Comparison of ENCODE assay signal across 27 cellular contexts in the genomic region with DNA sequence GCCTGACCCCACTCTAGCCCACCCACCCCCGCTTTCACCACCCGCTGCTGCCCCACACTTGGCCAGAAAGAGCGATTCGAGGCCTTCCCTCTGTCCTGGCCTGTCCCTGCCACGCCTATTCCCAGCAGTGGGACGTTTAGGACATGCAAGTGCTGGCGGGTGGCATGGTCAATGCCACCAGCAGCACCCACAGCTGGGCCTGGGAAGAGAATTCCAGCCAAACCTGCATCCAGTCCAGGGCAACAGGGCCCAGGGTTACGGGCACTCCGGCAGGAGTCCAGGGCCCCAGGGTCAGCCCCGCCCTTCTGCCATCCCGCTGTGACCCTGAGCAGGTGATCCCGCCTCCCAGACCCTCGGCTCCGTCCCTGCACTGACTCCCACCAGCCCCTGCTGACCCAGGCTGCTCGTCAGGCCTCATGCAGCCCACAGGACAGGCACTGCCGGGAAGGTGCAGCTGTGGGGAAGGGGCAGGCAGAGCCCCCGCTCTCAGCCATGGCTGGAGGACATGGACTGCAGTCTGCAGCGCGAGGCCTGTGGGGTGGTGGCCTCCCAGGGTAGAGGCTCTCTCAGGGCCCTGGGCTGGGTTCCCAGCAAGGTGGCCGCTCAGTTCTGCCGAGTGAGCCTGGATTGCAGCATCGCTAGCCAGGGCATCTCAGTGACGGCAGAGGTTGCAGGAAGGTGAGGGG. TPM values are rescaled to one million over a fixed set of nuclear protein-coding genes. Genes with fewer than 3 reads are reported as not detected.
DNase-seq lines count a peak whose midpoint lies in the region; ATAC-seq and TF ChIP-seq lines count a peak whose summit lies in the region.
"Had no signal": no experiment of that assay in that cellular context is flagged by ENCODE, and none has a peak within 500 bp of the region (broad histone marks: within the 10 kb centered on the region; RNA-seq: fewer than 3 reads in every experiment).

No MANE protein-coding gene starts in this region.

- H4K91ac ChIP-seq in IMR-90 (ENCODE audit: insufficient read depth, low read depth, low read length) (no peak overlapping the region), neuronal stem cell (ENCODE audit: low read depth, low read length, poor library complexity) (no peak overlapping the region)

- H2BK120ac ChIP-seq in IMR-90 (ENCODE audit: low read depth, low read length) (no peak overlapping the region), neuronal stem cell (ENCODE audit: low read depth, low read length) (no peak overlapping the region)

- H3K79me2 ChIP-seq in MM.1S (ENCODE audit: low read length): no peaks in the 10 kb centered on the region

- H3K4ac ChIP-seq in IMR-90 (ENCODE audit: low read depth, low read length) (no peak overlapping the region), neuronal stem cell (ENCODE audit: low read length) (no peak overlapping the region)

- no peaks in the 10 kb centered on the region for H3K36me3 Mint-ChIP-seq in activated naive CD4-positive, alpha-beta T cell treated with anti-CD3 and anti-CD28 coated beads, Interleukin-2, amount 10 ng/mL, durations not matched to agents 7 days and 5 days
- H3K36me3 Mint-ChIP-seq: CD8-positive, alpha-beta T cell; T-cell had no signal

- no peak overlapping the region for H2BK20ac ChIP-seq in IMR-90 (ENCODE audit: low read depth, low read length)

- CTCF ChIA-PET in IMR-90 (lab: Yijun Ruan, JAX): no interaction called here
- CTCF ChIA-PET in activated naive CD4-positive, alpha-beta T cell treated with anti-CD3 and anti-CD28 coated beads, Interleukin-2, amount 10 ng/mL, durations not matched to agents 7 days and 5 days (lab: Charles Lee): no interaction called here

- no peak overlapping the region for H2BK15ac ChIP-seq in IMR-90 (ENCODE audit: low read depth, low read length)
- H2BK15ac ChIP-seq in neuronal stem cell (ENCODE audit: low read length): no peak overlapping the region

- TF ChIP-seq CTCF in IMR-90 (conservative IDR thresholded peaks at IDR 0.05; ENCODE audit: low read depth, low read length): no peak
- TF ChIP-seq CTCF in MM.1S (IDR thresholded peaks at IDR 0.05; ENCODE audit: low read length): no peak

- DNase-seq in IMR-90 (no peak), left lobe of liver (ENCODE audit: low spot score) (peak; percentile 59), neuronal stem cell (ENCODE audit: low spot score) (no peak), middle frontal gyrus (ENCODE audit: extremely low spot score, low spot score) (no peak), MM.1S (no peak)
- no peak for DNase-seq in activated naive CD4-positive, alpha-beta T cell treated with anti-CD3 and anti-CD28 coated beads, Interleukin-2, amount 10 ng/mL, durations not matched to agents 7 days and 5 days
- no peak for DNase-seq in activated CD8-positive, alpha-beta memory T cell treated with anti-CD3 and anti-CD28 coated beads, Interleukin-2, amount 50 U/mL, for 48 hours
- DNase-seq: AML-193; Caco-2; CD8-positive, alpha-beta T cell; DMS 273 treated with DMSO at 0.1 percent for 48 hours; DMS79; GF-D8; GM23248; HCEC 1CT; KG1; MG63; NCI-H2029; NCI-H446; NCI-H524 treated with DMSO at 0.1 percent for 48 hours; NCI-H774; PC-3; Right ventricle myocardium superior had no signal

- no peak overlapping the region for H3K4me3 ChIP-seq in BLaER1 treated with 17β-estradiol and CSF1 and Interleukin-3, amounts not matched to agents 10 nM and 100 nM
- H3K4me3 ChIP-seq in IMR-90 (ENCODE audit: insufficient read depth, low read depth, low read length) (no peak overlapping the region), neuronal stem cell (ENCODE audit: low read length in 2 of 2) (no peak overlapping the region), MM.1S (ENCODE audit: low read length) (no peak overlapping the region)
- H3K4me3 ChIP-seq: GM23248, MG63 had no signal

- H2BK5ac ChIP-seq in IMR-90 (ENCODE audit: low read depth, low read length, poor library complexity, severe bottlenecking) (no peak overlapping the region), neuronal stem cell (ENCODE audit: low read length) (no peak overlapping the region)

- TF ChIP-seq RAD21 in IMR-90 (IDR thresholded peaks at IDR 0.05; ENCODE audit: low read length): no peak

- no peak overlapping the region for H3K23ac ChIP-seq in IMR-90 (ENCODE audit: low read depth, low read length)
- H3K23ac ChIP-seq in neuronal stem cell (ENCODE audit: low read depth, low read length, poor library complexity): no peak overlapping the region

- H3K4me3 Mint-ChIP-seq in activated naive CD4-positive, alpha-beta T cell treated with anti-CD3 and anti-CD28 coated beads, Interleukin-2, amount 10 ng/mL, durations not matched to agents 7 days and 5 days: no peak overlapping the region
- H3K4me3 Mint-ChIP-seq: CD8-positive, alpha-beta T cell; T-cell had no signal

- dilution Hi-C loops in IMR-90 (cut with HindIII; ENCODE audit: low sequenced_read_pairs, unreplicated experiment): no loop called here

- no peak overlapping the region for H3K27ac Mint-ChIP-seq in activated naive CD4-positive, alpha-beta T cell treated with anti-CD3 and anti-CD28 coated beads, Interleukin-2, amount 10 ng/mL, durations not matched to agents 7 days and 5 days
- H3K27ac Mint-ChIP-seq: CD8-positive, alpha-beta T cell; T-cell had no signal

- no peak overlapping the region for H3K14ac ChIP-seq in IMR-90 (replicated peaks; ENCODE audit: low read depth, low read length)
- H3K14ac ChIP-seq in neuronal stem cell (ENCODE audit: low read length): peak overlapping the region; percentile 67

- no peaks in the 10 kb centered on the region for H3K9me3 ChIP-seq in BLaER1 treated with 17β-estradiol and CSF1 and Interleukin-3, amounts not matched to agents 10 nM and 100 nM (replicated peaks in 1 of 11)
- H3K9me3 ChIP-seq in IMR-90 (ENCODE audit: control insufficient read depth, insufficient read depth, low read length) (no peaks in the 10 kb centered on the region), neuronal stem cell (replicated peaks in 1 of 2; ENCODE audit: control insufficient read depth in 2 of 2, insufficient read depth in 1 of 2, low read depth in 1 of 2, low read length in 2 of 2) (no peaks in the 10 kb centered on the region), MM.1S (replicated peaks; ENCODE audit: insufficient read depth, low read length) (no peaks in the 10 kb centered on the region)
- H3K9me3 ChIP-seq: Caco-2, MG63 had no signal

- no peak overlapping the region for H4K8ac ChIP-seq in IMR-90 (ENCODE audit: low read depth in 2 of 2, low read length in 2 of 2)
- H4K8ac ChIP-seq in neuronal stem cell (ENCODE audit: low read depth, low read length): no peak overlapping the region

- POLR2A ChIA-PET in IMR-90 (lab: Charles Lee; ENCODE audit: unreplicated experiment): no interaction called here

- H3K79me1 ChIP-seq in IMR-90 (ENCODE audit: low read depth in 1 of 2, low read length in 2 of 2) (no peaks in the 10 kb centered on the region), neuronal stem cell (ENCODE audit: low read depth, low read length) (no peaks in the 10 kb centered on the region)

- no peak overlapping the region for H3K9ac ChIP-seq in BLaER1 treated with 17β-estradiol and CSF1 and Interleukin-3, amounts not matched to agents 10 nM and 100 nM
- H3K9ac ChIP-seq in IMR-90 (ENCODE audit: low read depth, low read length) (no peak overlapping the region), neuronal stem cell (ENCODE audit: low read depth, low read length, poor library complexity) (peak overlapping the region; percentile 45), MM.1S (ENCODE audit: low read length) (no peak overlapping the region)
- H3K9ac ChIP-seq: GM23248 had no signal

- H2AK5ac ChIP-seq in IMR-90 (ENCODE audit: low read depth, low read length): peak overlapping the region; percentile 34; the same call in 1 of the 2 replicates
- H2AK5ac ChIP-seq in neuronal stem cell (ENCODE audit: low read depth, low read length): peak overlapping the region; percentile 45

- no peaks in the 10 kb centered on the region for H3K4me1 Mint-ChIP-seq in activated naive CD4-positive, alpha-beta T cell treated with anti-CD3 and anti-CD28 coated beads, Interleukin-2, amount 10 ng/mL, durations not matched to agents 7 days and 5 days

- no peak overlapping the region for H3K18ac ChIP-seq in IMR-90 (ENCODE audit: low read depth, low read length)
- peak overlapping the region; percentile 67 for H3K18ac ChIP-seq in neuronal stem cell (ENCODE audit: low read length)

- intact Hi-C loops in IMR-90 (cut with micrococcal nuclease): no loop called here

- no peaks in the 10 kb centered on the region for H3K36me3 ChIP-seq in BLaER1 treated with 17β-estradiol and CSF1 and Interleukin-3, amounts not matched to agents 10 nM and 100 nM
- H3K36me3 ChIP-seq in IMR-90 (ENCODE audit: control insufficient read depth, insufficient read depth, low read length) (no peaks in the 10 kb centered on the region), neuronal stem cell (replicated peaks in 1 of 2; ENCODE audit: control insufficient read depth in 2 of 2, insufficient read depth in 2 of 2, low read length in 2 of 2) (no peaks in the 10 kb centered on the region), MM.1S (replicated peaks; ENCODE audit: insufficient read depth, low read length) (no peaks in the 10 kb centered on the region)
- H3K36me3 ChIP-seq: MG63 had no signal

- no TSS peak for BruUV-seq in IMR-90 (replicated peaks; lab: Mats Ljungman, UMichigan)

- no peak for TF ChIP-seq POLR2A in IMR-90 (IDR thresholded peaks at IDR 0.05; ENCODE audit: low read depth, low read length)

- peaks cover 49 to 99% (median 94%) of the 10 kb centered on the region in 10 experiments for H3K4me1 ChIP-seq in BLaER1 treated with 17β-estradiol and CSF1 and Interleukin-3, amounts not matched to agents 10 nM and 100 nM
- H3K4me1 ChIP-seq in IMR-90 (ENCODE audit: control insufficient read depth, insufficient read depth, low read length) (peaks cover 7% of the 10 kb centered on the region), neuronal stem cell (ENCODE audit: control insufficient read depth in 2 of 2, insufficient read depth in 1 of 2, low read depth in 1 of 2, low read length in 2 of 2) (peaks cover 6 to 7% of the 10 kb centered on the region in 2 donors), MM.1S (ENCODE audit: low read length) (no peaks in the 10 kb centered on the region)
- H3K4me1 ChIP-seq: Caco-2 had no signal

- 73% methylated on average over 6 of the region's 23 CpGs; no CpG with 5 or more reads in 1 of the 2 experiments for WGBS in IMR-90 (ENCODE audit: extremely low coverage in 2 of 2, insufficient read length in 1 of 2), 2 experiments
- WGBS in neuronal stem cell (ENCODE audit: extremely low coverage in 2 of 2, insufficient read length in 2 of 2, insufficient replicate concordance in 1 of 2), 2 donors: no CpG with 5 or more reads among the region's 23 CpGs

- peaks cover 22% of the 10 kb centered on the region for H3K27me3 Mint-ChIP-seq in activated naive CD4-positive, alpha-beta T cell treated with anti-CD3 and anti-CD28 coated beads, Interleukin-2, amount 10 ng/mL, durations not matched to agents 7 days and 5 days

- peak overlapping the region; percentile 32 for H2AK9ac ChIP-seq in IMR-90 (replicated peaks; ENCODE audit: low read depth, low read length, poor library complexity)

- H3K27me3 ChIP-seq in BLaER1 treated with 17β-estradiol and CSF1 and Interleukin-3, amounts not matched to agents 10 nM and 100 nM: peaks cover 0 to 8% (median 0%) of the 10 kb centered on the region in 11 experiments; a peak in 3 of 22 replicates
- H3K27me3 ChIP-seq in IMR-90 (ENCODE audit: control insufficient read depth, insufficient read depth, low read length) (peaks cover 4% of the 10 kb centered on the region; the same call in 1 of the 2 replicates), neuronal stem cell (ENCODE audit: control insufficient read depth in 3 of 3, insufficient read depth in 3 of 3, low read depth in 1 of 3, low read length in 3 of 3) (peaks cover 0 to 42% (median 0%) of the 10 kb centered on the region in 3 experiments), MM.1S (replicated peaks; ENCODE audit: insufficient read depth, low read length) (peaks cover 99% of the 10 kb centered on the region)
- H3K27me3 ChIP-seq: MG63 had no signal

- no peak overlapping the region for H2AFZ ChIP-seq in IMR-90 (replicated peaks; ENCODE audit: low read length, poor library complexity)
- H2AFZ ChIP-seq in neuronal stem cell (ENCODE audit: low read length): peak overlapping the region; percentile 41
- H2AFZ ChIP-seq in MM.1S (ENCODE audit: low read length): no peak overlapping the region
- H2AFZ ChIP-seq: GM23248 had no signal

- no peak overlapping the region for H3K56ac ChIP-seq in IMR-90 (ENCODE audit: extremely low read depth, insufficient read depth, low read length)

- H3F3A ChIP-seq in MM.1S (ENCODE audit: insufficient read depth, low read length): no peaks in the 10 kb centered on the region

- peaks cover 0 to 2% (median 0%) of the 10 kb centered on the region in 11 experiments; a peak in 2 of 22 replicates for H4K20me1 ChIP-seq in BLaER1 treated with 17β-estradiol and CSF1 and Interleukin-3, amounts not matched to agents 10 nM and 100 nM
- H4K20me1 ChIP-seq in IMR-90 (ENCODE audit: insufficient read depth, low read length): peaks cover 4% of the 10 kb centered on the region
- no peaks in the 10 kb centered on the region for H4K20me1 ChIP-seq in MM.1S (ENCODE audit: insufficient read depth, low read length)

- ATAC-seq in IMR-90 (ENCODE audit: low read depth) (no peak), left lobe of liver (peak; percentile 69)
- ATAC-seq: CD8-positive, alpha-beta T cell; PC-3; T-cell had no signal

- no peaks in the 10 kb centered on the region for H3K9me2 ChIP-seq in MM.1S (replicated peaks; ENCODE audit: insufficient read depth, low read length)

- peak overlapping the region; percentile 24 to 92 (median 82); a peak in 21 of 22 replicates for H3K4me2 ChIP-seq in BLaER1 treated with 17β-estradiol and CSF1 and Interleukin-3, amounts not matched to agents 10 nM and 100 nM
- no peak overlapping the region for H3K4me2 ChIP-seq in IMR-90 (ENCODE audit: low read depth, low read length)
- H3K4me2 ChIP-seq in neuronal stem cell (ENCODE audit: insufficient read depth, low read length, poor library complexity, severe bottlenecking): no peak overlapping the region
- no peak overlapping the region for H3K4me2 ChIP-seq in MM.1S (ENCODE audit: low read depth, low read length)

- H3K9me1 ChIP-seq in IMR-90 (ENCODE audit: insufficient read depth, low read length): peaks cover 4% of the 10 kb centered on the region

- no peak overlapping the region for H4K5ac ChIP-seq in IMR-90 (ENCODE audit: low read depth, low read length)

- no peak overlapping the region for H2BK12ac ChIP-seq in neuronal stem cell (ENCODE audit: low read length)

- in situ Hi-C loops in IMR-90 (cut with MboI; ENCODE audit: low sequenced_read_pairs): no loop called here

- H3K9me3 Mint-ChIP-seq in activated naive CD4-positive, alpha-beta T cell treated with anti-CD3 and anti-CD28 coated beads, Interleukin-2, amount 10 ng/mL, durations not matched to agents 7 days and 5 days: no peaks in the 10 kb centered on the region
- H3K9me3 Mint-ChIP-seq: CD8-positive, alpha-beta T cell; T-cell had no signal

- H3K27ac ChIP-seq in BLaER1 treated with 17β-estradiol and CSF1 and Interleukin-3, amounts not matched to agents 10 nM and 100 nM: no peak overlapping the region
- H3K27ac ChIP-seq in IMR-90 (ENCODE audit: insufficient read depth, low read length): no peak overlapping the region
- H3K27ac ChIP-seq in neuronal stem cell (replicated peaks; ENCODE audit: low read length): no peak overlapping the region
- H3K27ac ChIP-seq in MM.1S (ENCODE audit: low read length): no peak overlapping the region
- H3K27ac ChIP-seq: C4-2B, GM23248 had no signal

RNA-seq across cellular contexts. Expression of gene HTRA3, which starts 6.8 kb away (rescaled TPM):
- total RNA-seq in IMR-90 (2012; rRNA removed) (1.1 and 1.3 TPM in 2 replicates), left lobe of liver (1.6 TPM)
- polyA plus RNA-seq in IMR-90 (2012; rRNA removed): 8.9 and 9.5 TPM in 2 replicates
- polyA plus RNA-seq in IMR-90 (2012; cell fraction: cytosol; rRNA removed): 5.3 and 12.8 TPM in 2 replicates
- 3.7 and 5.2 TPM in 2 replicates for polyA plus RNA-seq in IMR-90 (2012; cell fraction: nucleus; rRNA removed; ENCODE audit: low replicate concordance)
- polyA plus RNA-seq in neuronal stem cell (2013, experiment 1 of 2): 2.9 TPM
- polyA plus RNA-seq in neuronal stem cell (2013, experiment 2 of 2): 2.8 TPM
- total RNA-seq: CD8-positive, alpha-beta T cell; SK-MEL-5 had no signal

Comparison
In these comparisons a context has a peak if more than half of its experiments do, and no peak if none do; other contexts are left out.
1. H3K4me2 ChIP-seq: peak in BLaER1 treated with 17β-estradiol and CSF1 and Interleukin-3, amounts not matched to agents 10 nM and 100 nM (11 of 11); none in IMR-90 (single experiment), neuronal stem cell (single experiment) and MM.1S (single experiment).